1 cellular context compared by ENCODE assay signal in the genomic region with DNA sequence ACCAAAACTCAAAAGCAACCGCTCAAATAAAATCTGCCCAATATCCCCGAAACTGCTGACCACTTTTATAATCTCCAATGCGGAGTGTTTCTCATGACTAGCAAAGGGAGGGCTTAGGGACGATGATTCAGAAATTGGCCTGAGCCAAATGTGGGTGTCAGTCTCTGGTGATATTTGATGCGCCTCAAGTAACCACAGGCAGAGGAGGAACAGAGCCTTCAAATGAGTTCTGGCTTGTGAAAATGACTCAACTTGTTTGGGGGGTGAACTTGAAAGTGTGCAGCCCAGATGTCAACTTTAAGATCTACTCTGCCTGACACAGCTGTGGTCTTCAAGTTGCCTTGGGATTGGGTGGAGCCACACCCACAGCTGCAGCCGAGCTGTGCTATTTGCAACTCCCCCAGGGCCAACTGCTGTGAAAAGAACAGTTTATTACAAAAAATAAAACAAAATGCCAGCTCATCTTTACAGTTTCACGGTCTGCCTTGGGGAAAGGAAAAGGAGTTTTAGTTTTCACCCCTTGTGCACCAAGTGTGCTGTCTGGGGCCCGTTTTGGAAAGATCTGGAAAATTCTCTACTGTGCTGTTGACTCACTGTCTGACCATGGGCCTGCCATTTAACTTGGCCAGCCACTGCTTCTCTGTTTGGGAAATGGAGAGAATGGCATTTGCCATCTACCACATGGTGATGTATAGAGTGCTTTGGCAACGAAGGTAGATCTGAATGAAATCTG.
TF ChIP-seq lines count a peak whose summit lies in the region.

No MANE protein-coding gene starts in this region.

TF ChIP-seq in SK-N-SH, 30 proteins besides CTCF, POLR2A, EP300 and RAD21 (continued from another document):
- TF ChIP-seq, protein P1, sequence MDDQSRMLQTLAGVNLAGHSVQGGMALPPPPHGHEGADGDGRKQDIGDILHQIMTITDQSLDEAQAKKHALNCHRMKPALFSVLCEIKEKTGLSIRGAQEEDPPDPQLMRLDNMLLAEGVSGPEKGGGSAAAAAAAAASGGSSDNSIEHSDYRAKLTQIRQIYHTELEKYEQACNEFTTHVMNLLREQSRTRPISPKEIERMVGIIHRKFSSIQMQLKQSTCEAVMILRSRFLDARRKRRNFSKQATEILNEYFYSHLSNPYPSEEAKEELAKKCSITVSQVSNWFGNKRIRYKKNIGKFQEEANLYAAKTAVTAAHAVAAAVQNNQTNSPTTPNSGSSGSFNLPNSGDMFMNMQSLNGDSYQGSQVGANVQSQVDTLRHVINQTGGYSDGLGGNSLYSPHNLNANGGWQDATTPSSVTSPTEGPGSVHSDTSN (IDR thresholded peaks at IDR 0.05) = peak; percentile 87
- TF ChIP-seq MXI1 (IDR thresholded peaks at IDR 0.05; ENCODE audit: low read depth, low read length) (no peak), RXRA (IDR thresholded peaks at IDR 0.05; ENCODE audit: borderline replicate concordance, low read depth) (peak; percentile 20; the same call in 1 of the 2 replicates), NFIC (IDR thresholded peaks at IDR 0.05; ENCODE audit: borderline replicate concordance) (peak; percentile 87), POLR2AphosphoS5 (IDR thresholded peaks at IDR 0.05; ENCODE audit: low read depth, low read length) (peak; percentile 52; the same call in 1 of the 2 replicates), NRF1 (IDR thresholded peaks at IDR 0.05; ENCODE audit: low read depth, low read length) (no peak), CHD2 (IDR thresholded peaks at IDR 0.05; ENCODE audit: low read length, partially characterized antibody) (no peak), GABPA (IDR thresholded peaks at IDR 0.05; ENCODE audit: low read depth) (no peak), FOXJ3 (CRISPR knock-in tag; IDR thresholded peaks at IDR 0.05) (no peak), EZH2phosphoT487 (IDR thresholded peaks at IDR 0.05; ENCODE audit: borderline replicate concordance, low read depth) (no peak), TAF1 (IDR thresholded peaks at IDR 0.05; ENCODE audit: borderline replicate concordance, low read depth, low read length) (no peak), RFX5 (IDR thresholded peaks at IDR 0.05; ENCODE audit: low read length) (peak; percentile 57; the same call in 1 of the 2 replicates)
- TF ChIP-seq, protein P2, sequence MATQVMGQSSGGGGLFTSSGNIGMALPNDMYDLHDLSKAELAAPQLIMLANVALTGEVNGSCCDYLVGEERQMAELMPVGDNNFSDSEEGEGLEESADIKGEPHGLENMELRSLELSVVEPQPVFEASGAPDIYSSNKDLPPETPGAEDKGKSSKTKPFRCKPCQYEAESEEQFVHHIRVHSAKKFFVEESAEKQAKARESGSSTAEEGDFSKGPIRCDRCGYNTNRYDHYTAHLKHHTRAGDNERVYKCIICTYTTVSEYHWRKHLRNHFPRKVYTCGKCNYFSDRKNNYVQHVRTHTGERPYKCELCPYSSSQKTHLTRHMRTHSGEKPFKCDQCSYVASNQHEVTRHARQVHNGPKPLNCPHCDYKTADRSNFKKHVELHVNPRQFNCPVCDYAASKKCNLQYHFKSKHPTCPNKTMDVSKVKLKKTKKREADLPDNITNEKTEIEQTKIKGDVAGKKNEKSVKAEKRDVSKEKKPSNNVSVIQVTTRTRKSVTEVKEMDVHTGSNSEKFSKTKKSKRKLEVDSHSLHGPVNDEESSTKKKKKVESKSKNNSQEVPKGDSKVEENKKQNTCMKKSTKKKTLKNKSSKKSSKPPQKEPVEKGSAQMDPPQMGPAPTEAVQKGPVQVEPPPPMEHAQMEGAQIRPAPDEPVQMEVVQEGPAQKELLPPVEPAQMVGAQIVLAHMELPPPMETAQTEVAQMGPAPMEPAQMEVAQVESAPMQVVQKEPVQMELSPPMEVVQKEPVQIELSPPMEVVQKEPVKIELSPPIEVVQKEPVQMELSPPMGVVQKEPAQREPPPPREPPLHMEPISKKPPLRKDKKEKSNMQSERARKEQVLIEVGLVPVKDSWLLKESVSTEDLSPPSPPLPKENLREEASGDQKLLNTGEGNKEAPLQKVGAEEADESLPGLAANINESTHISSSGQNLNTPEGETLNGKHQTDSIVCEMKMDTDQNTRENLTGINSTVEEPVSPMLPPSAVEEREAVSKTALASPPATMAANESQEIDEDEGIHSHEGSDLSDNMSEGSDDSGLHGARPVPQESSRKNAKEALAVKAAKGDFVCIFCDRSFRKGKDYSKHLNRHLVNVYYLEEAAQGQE (IDR thresholded peaks at IDR 0.05; ENCODE audit: low read depth, low read length) = no peak
